ENCODE assay signal across 17 cellular contexts in the genomic region with DNA sequence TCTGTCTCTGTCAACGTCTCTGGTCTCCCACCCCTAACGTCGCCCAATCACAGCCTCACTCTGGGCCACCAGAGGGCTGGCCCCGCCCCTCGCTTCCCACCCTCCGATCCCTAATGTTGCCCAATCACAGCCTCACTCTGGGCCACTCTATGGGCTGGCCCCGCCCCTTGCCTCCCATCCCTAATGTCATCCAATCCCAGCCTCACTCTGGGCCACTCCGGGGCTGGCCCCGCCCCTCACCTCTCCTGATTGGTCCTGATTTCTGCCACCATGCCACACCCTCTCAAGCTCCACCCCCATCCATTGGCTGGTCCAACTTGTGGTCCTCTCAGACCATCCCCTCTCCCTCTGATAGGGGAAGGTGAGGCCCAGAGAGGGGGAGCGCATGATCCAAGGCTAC. TPM values are rescaled to one million over a fixed set of nuclear protein-coding genes. Genes with fewer than 3 reads are reported as not detected.
DNase-seq lines count a peak whose midpoint lies in the region; ATAC-seq and TF ChIP-seq lines count a peak whose summit lies in the region.
"Had no signal": no experiment of that assay in that cellular context is flagged by ENCODE, and none has a peak within 500 bp of the region (broad histone marks: within the 10 kb centered on the region; RNA-seq: fewer than 3 reads in every experiment).

No MANE protein-coding gene starts in this region.

- no peak overlapping the region for H4K5ac ChIP-seq in mesendoderm (ENCODE audit: low read length)

- H3K4me3 ChIP-seq in GM23338 (no peak overlapping the region), SJCRH30 (no peak overlapping the region), mesendoderm (ENCODE audit: low read length) (no peak overlapping the region)
- H3K4me3 ChIP-seq: colonic mucosa, spleen, uterus had no signal

- no peaks in the 10 kb centered on the region for H4K20me1 ChIP-seq in GM23338 (replicated peaks; ENCODE audit: insufficient read depth)

- H3K56ac ChIP-seq in mesendoderm (ENCODE audit: low read length), result no peak overlapping the region

- no peaks in the 10 kb centered on the region for H3K79me1 ChIP-seq in mesendoderm (ENCODE audit: low read length)

- H3K79me2 ChIP-seq in GM23338 (replicated peaks; ENCODE audit: insufficient read depth) (no peaks in the 10 kb centered on the region), mesendoderm (ENCODE audit: control insufficient read depth, insufficient read depth, low read length) (no peaks in the 10 kb centered on the region)

- H3K9me3 ChIP-seq in SJCRH30 (replicated peaks), result no peaks in the 10 kb centered on the region
- H3K9me3 ChIP-seq: colonic mucosa, neutrophil, uterus had no signal

- CTCF ChIA-PET in activated CD4-positive, alpha-beta T cell treated with anti-CD3 and anti-CD28 coated beads for 36 hours (lab: Charles Lee), result interaction anchor here (0.6 to 0.7 kb wide), 2 partner anchors 40 to 343 kb away, joined by 3 read pairs; no protein-coding TSS in a partner anchor

- H3K36me3 ChIP-seq in GM23338 (ENCODE audit: insufficient read depth), result no peaks in the 10 kb centered on the region
- no peaks in the 10 kb centered on the region for H3K36me3 ChIP-seq in SJCRH30
- H3K36me3 ChIP-seq in mesendoderm (ENCODE audit: control insufficient read depth, insufficient read depth, low read length), result no peaks in the 10 kb centered on the region
- H3K36me3 ChIP-seq: colonic mucosa, neutrophil, spleen, uterus had no signal

- H3K27me3 ChIP-seq in GM23338 (ENCODE audit: insufficient read depth), result no peaks in the 10 kb centered on the region
- H3K27me3 ChIP-seq in SJCRH30, result no peaks in the 10 kb centered on the region
- no peaks in the 10 kb centered on the region for H3K27me3 ChIP-seq in mesendoderm (ENCODE audit: insufficient read depth, low read length, poor library complexity)
- H3K27me3 ChIP-seq: colonic mucosa, neutrophil, uterus had no signal

- no peak overlapping the region for H3K23ac ChIP-seq in mesendoderm (ENCODE audit: low read length)

- peaks cover 9% of the 10 kb centered on the region for H3K9me3 Mint-ChIP-seq in activated CD4-positive, alpha-beta T cell treated with anti-CD3 and anti-CD28 coated beads for 36 hours (ENCODE audit: low read depth)
- peaks cover 15% of the 10 kb centered on the region for H3K9me3 Mint-ChIP-seq in GM23338

- H3K27ac ChIP-seq in GM23338 (ENCODE audit: low read depth) (no peak overlapping the region), SJCRH30 (no peak overlapping the region), mesendoderm (ENCODE audit: low read depth, low read length) (no peak overlapping the region)
- H3K27ac ChIP-seq: colonic mucosa, neutrophil, spleen, uterus had no signal

- no peaks in the 10 kb centered on the region for H3K9me2 ChIP-seq in GM23338 (ENCODE audit: insufficient read depth)

- H3K4ac ChIP-seq in mesendoderm (ENCODE audit: low read depth, low read length), result no peak overlapping the region

- no peak overlapping the region for H2BK120ac ChIP-seq in mesendoderm (ENCODE audit: low read depth, low read length)

- peaks cover 13% of the 10 kb centered on the region for H3K27me3 Mint-ChIP-seq in activated CD4-positive, alpha-beta T cell treated with anti-CD3 and anti-CD28 coated beads for 36 hours
- H3K27me3 Mint-ChIP-seq in GM23338 (ENCODE audit: insufficient read depth, low read depth, poor library complexity), result peaks cover 6% of the 10 kb centered on the region

- H2AK5ac ChIP-seq in mesendoderm (ENCODE audit: low read length), result no peak overlapping the region

- no peak overlapping the region for H3K4me3 Mint-ChIP-seq in activated CD4-positive, alpha-beta T cell treated with anti-CD3 and anti-CD28 coated beads for 36 hours
- H3K4me3 Mint-ChIP-seq in GM23338, result no peak overlapping the region; the same call in 2 of the 3 replicates

- POLR2A ChIA-PET in activated CD4-positive, alpha-beta T cell treated with anti-CD3 and anti-CD28 coated beads for 36 hours (lab: Charles Lee), result no interaction called here

- WGBS in mesendoderm (ENCODE audit: extremely low coverage, insufficient coverage, low lambda C conversion rate), result no CpG with 5 or more reads among the region's 10 CpGs

- H3F3A ChIP-seq in GM23338 (replicated peaks; ENCODE audit: low read depth), result peaks cover 3% of the 10 kb centered on the region; the same call in 1 of the 2 replicates

- intact Hi-C loops in activated CD4-positive, alpha-beta T cell treated with anti-CD3 and anti-CD28 coated beads for 36 hours (cut with DNase I, micrococcal nuclease), result loop anchor here in 1 of 2 experiments (10.0 kb wide), 1 partner anchor 625 kb away; no protein-coding TSS in a partner anchor

- DNase-seq in activated CD4-positive, alpha-beta T cell treated with anti-CD3 and anti-CD28 coated beads for 36 hours, result peak; percentile 47
- DNase-seq in activated CD4-positive, alpha-beta T cell treated with anti-CD3 and anti-CD28 coated beads, Interleukin-2, amount 50 U/mL, for 1 hour, result no peak
- DNase-seq in GM23338 (ENCODE audit: low spot score), result peak; percentile 80
- peak; percentile 53 for DNase-seq in SJCRH30
- peak; percentile 30 for DNase-seq in mesendoderm
- DNase-seq: colonic mucosa, DMS79 treated with DMSO at 0.1 percent for 48 hours, MM.1S, NCI-H2171 treated with DMSO at 0.1 percent for 48 hours, spleen, uterus had no signal

- no peaks in the 10 kb centered on the region for H3K4me1 Mint-ChIP-seq in activated CD4-positive, alpha-beta T cell treated with anti-CD3 and anti-CD28 coated beads for 36 hours
- H3K4me1 Mint-ChIP-seq in GM23338, result peaks cover 2% of the 10 kb centered on the region; the same call in 1 of the 3 replicates

- H2BK5ac ChIP-seq in mesendoderm (ENCODE audit: low read length), result no peak overlapping the region

- H3K9ac ChIP-seq in mesendoderm (ENCODE audit: low read length), result no peak overlapping the region

- H2BK15ac ChIP-seq in mesendoderm (replicated peaks; ENCODE audit: low read depth), result no peak overlapping the region

- H4K8ac ChIP-seq in mesendoderm (ENCODE audit: low read depth, low read length), result no peak overlapping the region

- H3K4me1 ChIP-seq in GM23338 (ENCODE audit: insufficient read depth) (no peaks in the 10 kb centered on the region; the same call in 1 of the 2 replicates), SJCRH30 (no peaks in the 10 kb centered on the region), mesendoderm (ENCODE audit: control insufficient read depth, low read depth, low read length) (no peaks in the 10 kb centered on the region)
- H3K4me1 ChIP-seq: colonic mucosa, spleen, uterus had no signal

- H3K18ac ChIP-seq in mesendoderm (ENCODE audit: low read length), result no peak overlapping the region

- H3K4me2 ChIP-seq in GM23338, result no peak overlapping the region
- no peak overlapping the region for H3K4me2 ChIP-seq in mesendoderm (ENCODE audit: low read length)

- no peak overlapping the region for H2AFZ ChIP-seq in GM23338

- peak; percentile 58 for ATAC-seq in activated CD4-positive, alpha-beta T cell treated with anti-CD3 and anti-CD28 coated beads for 36 hours
- ATAC-seq in GM23338 (peak; percentile 91), HG03469 (IDR thresholded peaks at IDR 0.05; ENCODE audit: unreplicated experiment) (no peak), GM19397 (IDR thresholded peaks at IDR 0.05; ENCODE audit: unreplicated experiment) (no peak), HG02610 (IDR thresholded peaks at IDR 0.05; ENCODE audit: unreplicated experiment) (no peak)

- no peaks in the 10 kb centered on the region for H3K36me3 Mint-ChIP-seq in activated CD4-positive, alpha-beta T cell treated with anti-CD3 and anti-CD28 coated beads for 36 hours (ENCODE audit: low read depth)
- H3K36me3 Mint-ChIP-seq in GM23338 (ENCODE audit: low read depth), result peaks cover 27% of the 10 kb centered on the region

- no peak overlapping the region for H3K27ac Mint-ChIP-seq in activated CD4-positive, alpha-beta T cell treated with anti-CD3 and anti-CD28 coated beads for 36 hours
- H3K27ac Mint-ChIP-seq in GM23338, result no peak overlapping the region

- TF ChIP-seq CTCF in GM23338 (conservative IDR thresholded peaks at IDR 0.05; ENCODE audit: low read depth in 2 of 2), result no peak

RNA-seq across cellular contexts. Expression of a gene that starts 24.9 kb away (rescaled TPM):
- under 1 TPM; 0.18 to 0.21 TPM for total RNA-seq in activated CD4-positive, alpha-beta T cell treated with anti-CD3 and anti-CD28 coated beads for 36 hours
- 6.8 and 10.6 TPM in 2 replicates for total RNA-seq in GM23338 (2014; rRNA removed; shearing (Covaris generic))
- 5.6 TPM in 2 replicates for polyA plus RNA-seq in GM23338 (2016; fragmentation: Nextera tagmentation; extraction: Ambion mirVana)
- not detected in 2 replicates for total RNA-seq in SJCRH30 (2014; rRNA removed; shearing (Covaris generic))
- polyA plus RNA-seq in mesendoderm (2013, experiment 1 of 2), result 0.65 TPM
- polyA plus RNA-seq in mesendoderm (2013, experiment 2 of 2), result 0.73 TPM
- total RNA-seq: lung microvascular endothelial cell had no signal
- polyA plus RNA-seq: fibroblast of lung had no signal

Comparison
In these comparisons a context has a peak if more than half of its experiments do, and no peak if none do; other contexts are left out.
1. ATAC-seq: peak in activated CD4-positive, alpha-beta T cell treated with anti-CD3 and anti-CD28 coated beads for 36 hours (single experiment) and GM23338 (single experiment); none in HG03469 (single experiment), GM19397 (single experiment) and HG02610 (single experiment).